ENCODE assay signal across 23 cellular contexts in genomic region chr13:107581009-107581408, GRCh38.
"Had no signal": no experiment of that assay in that cellular context is flagged by ENCODE, and none has a peak within 500 bp of the region (broad histone marks: within the 10 kb centered on the region; RNA-seq: fewer than 3 reads in every experiment).

No MANE protein-coding gene starts in this region.

- H3K4me1 ChIP-seq: ascending aorta, esophagus squamous epithelium, right lobe of liver, upper lobe of right lung had no signal

- ATAC-seq: left ventricle myocardium superior; naive thymus-derived CD4-positive, alpha-beta T cell; right lobe of liver; stimulated activated naive CD8-positive, alpha-beta T cell treated with anti-CD3 and anti-CD28 coated beads, Interleukin-15, Interleukin-2, amounts not matched to agents 100 U/mL and 50 U/mL, for 24 hours; upper lobe of right lung; WTC11 had no signal

- H3K27ac ChIP-seq: ascending aorta, epithelial cell of prostate, esophagus squamous epithelium, right lobe of liver, upper lobe of right lung had no signal

- H3K9me3 ChIP-seq: ascending aorta, esophagus squamous epithelium, right lobe of liver, upper lobe of right lung had no signal

- H3K36me3 ChIP-seq: ascending aorta, esophagus squamous epithelium, right lobe of liver, upper lobe of right lung had no signal

- H3K27me3 ChIP-seq: ascending aorta, esophagus squamous epithelium, right lobe of liver, upper lobe of right lung had no signal

- DNase-seq: activated CD4-positive, alpha-beta memory T cell treated with anti-CD3 and anti-CD28 coated beads, Interleukin-2, amount 10 ng/mL, durations not matched to agents 7 days and 5 days; activated CD4-positive, alpha-beta T cell treated with anti-CD3 and anti-CD28 coated beads for 1 hour; activated CD4-positive, alpha-beta T cell treated with anti-CD3 and anti-CD28 coated beads, Interleukin-2, amount 10 ng/mL, durations not matched to agents 7 days and 5 days; activated CD8-positive, alpha-beta memory T cell treated with anti-CD3 and anti-CD28 coated beads, Interleukin-2, amount 50 U/mL, for 48 hours; activated gamma-delta T cell; activated naive CD4-positive, alpha-beta T cell treated with anti-CD3 and anti-CD28 coated beads, Interleukin-2, amount 10 ng/mL, durations not matched to agents 7 days and 5 days; activated naive CD8-positive, alpha-beta T cell treated with anti-CD3 and anti-CD28 coated beads, Interleukin-2, amount 10 ng/mL, durations not matched to agents 7 days and 5 days; activated T-cell treated with anti-CD3 and anti-CD28 coated beads, Interleukin-2, amount 50 U/mL, for 24 hours; caudate nucleus; cortex of kidney; esophagus squamous epithelium; foreskin melanocyte; islet precursor cell; left ventricle myocardium superior; naive thymus-derived CD4-positive, alpha-beta T cell; right lobe of liver; stimulated activated CD4-positive, alpha-beta T cell treated with anti-CD3 and anti-CD28 coated beads, Interleukin-2, amount 100 ng/mL, for 48 hours; stimulated activated naive CD8-positive, alpha-beta T cell treated with anti-CD3 and anti-CD28 coated beads, Interleukin-15, Interleukin-2, amounts not matched to agents 100 U/mL and 50 U/mL, for 24 hours; T-helper 2 cell; upper lobe of right lung had no signal

- H3K4me3 ChIP-seq: ascending aorta, esophagus squamous epithelium, right lobe of liver, upper lobe of right lung had no signal
